Comparison of ENCODE assay signal across 8 cellular contexts in the genomic region with DNA sequence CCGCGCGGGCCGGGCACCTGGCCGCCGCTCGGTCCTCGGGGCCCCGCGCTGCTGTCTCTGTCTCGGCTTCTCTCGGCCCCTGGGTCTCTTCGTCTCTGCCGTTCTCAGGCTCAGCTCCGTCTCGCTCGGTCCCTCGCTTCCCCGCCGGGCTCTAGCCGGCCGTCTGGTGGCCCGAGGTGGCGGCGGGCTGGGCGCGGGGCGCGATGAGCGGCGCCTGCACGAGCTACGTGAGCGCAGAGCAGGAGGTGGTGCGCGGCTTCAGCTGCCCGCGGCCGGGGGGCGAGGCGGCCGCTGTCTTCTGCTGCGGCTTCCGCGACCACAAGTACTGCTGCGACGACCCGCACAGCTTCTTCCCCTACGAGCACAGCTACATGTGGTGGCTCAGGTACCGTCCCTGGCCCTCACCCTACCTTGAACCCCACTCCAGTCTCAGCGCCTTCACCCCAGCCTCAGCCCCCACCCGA. TPM values are rescaled to one million over a fixed set of nuclear protein-coding genes. Genes with fewer than 3 reads are reported as not detected.
DNase-seq lines count a peak whose midpoint lies in the region; ATAC-seq and TF ChIP-seq lines count a peak whose summit lies in the region.

No MANE protein-coding gene starts in this region.

- H3K9me3 ChIP-seq in gastroesophageal sphincter, result no peaks in the 10 kb centered on the region

- peak overlapping the region; percentile 19 to 57 for H3K4me3 ChIP-seq in gastroesophageal sphincter
- H3K4me3 ChIP-seq in skeletal muscle cell (ENCODE audit: low read depth, low read length), result peak overlapping the region; percentile 44

- TF ChIP-seq CTCF in gastroesophageal sphincter (IDR thresholded peaks at IDR 0.05), result no peak

- TF ChIP-seq POLR2A in gastroesophageal sphincter (IDR thresholded peaks at IDR 0.05), result no peak

- no peak for TF ChIP-seq EP300 in gastroesophageal sphincter (IDR thresholded peaks at IDR 0.05)

- H3K27ac ChIP-seq in gastroesophageal sphincter, result peak overlapping the region in 1 of 4 donors; percentile 16

- ATAC-seq in gastroesophageal sphincter, result no peak
- ATAC-seq in HG02571 (IDR thresholded peaks at IDR 0.05; ENCODE audit: unreplicated experiment), result no peak

- H3K36me3 ChIP-seq in gastroesophageal sphincter, result no peaks in the 10 kb centered on the region

- peaks cover 0 to 14% (median 7%) of the 10 kb centered on the region in 3 donors for H3K4me1 ChIP-seq in gastroesophageal sphincter

- peaks cover 36% of the 10 kb centered on the region for H3K27me3 ChIP-seq in gastroesophageal sphincter

- DNase-seq in NCI-H748 (lab: John Stamatoyannopoulos, UW; ENCODE audit: unreplicated experiment) (peak; percentile 75), NCI-H748 treated with DMSO at 0.1 percent for 48 hours (lab: John Stamatoyannopoulos, UW) (no peak), activated T-cell treated with anti-CD3 and anti-CD28 coated beads for 48 hours (ENCODE audit: low read depth) (peak; percentile 34), skeletal muscle cell (ENCODE audit: low read depth) (no peak), superior temporal gyrus (ENCODE audit: extremely low spot score) (no peak), NCI-H2107 (lab: John Stamatoyannopoulos, UW) (no peak)

- 21 to 31% methylated on average over 3 to 4 of the region's 52 CpGs for whole genome bisulfite sequencing in gastroesophageal sphincter (ENCODE audit: low coverage in 1 of 2), 2 donors

RNA-seq across cellular contexts. Expression of a gene that starts 0.4 kb away (rescaled TPM):
- total RNA-seq in gastroesophageal sphincter, result not detected

RNA-seq across cellular contexts. Expression of a gene that starts 31.2 kb away (rescaled TPM):
- total RNA-seq in gastroesophageal sphincter, result 10 to 100 TPM; 13.0 to 22.5 (median 16.2) TPM

Comparison
In these comparisons a context has a peak if more than half of its experiments do, and no peak if none do; other contexts are left out.
1. DNase-seq: peak in NCI-H748 (single experiment) and activated T-cell treated with anti-CD3 and anti-CD28 coated beads for 48 hours (single experiment); none in NCI-H748 treated with DMSO at 0.1 percent for 48 hours (single experiment), skeletal muscle cell (single experiment), superior temporal gyrus (single experiment) and NCI-H2107 (single experiment).